8 cellular contexts compared by ENCODE assay signal in the genomic region with DNA sequence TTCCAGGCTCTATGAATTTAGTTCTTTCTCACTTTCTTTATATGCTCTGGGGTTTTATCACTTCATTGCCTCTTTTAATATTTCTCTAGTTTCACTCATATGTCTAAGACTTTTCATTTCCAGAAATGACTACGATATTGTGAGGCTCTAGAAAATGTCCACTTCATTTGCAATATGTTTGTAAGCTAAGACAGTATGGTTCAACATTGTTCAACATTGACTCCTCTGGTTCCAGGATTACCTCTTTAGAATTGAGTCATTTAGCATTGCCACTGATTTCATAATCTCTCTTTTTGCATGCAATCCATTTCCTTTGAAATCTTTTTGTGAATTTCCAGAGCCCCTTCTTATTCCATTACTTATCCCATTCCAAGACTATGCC. TPM values are rescaled to one million over a fixed set of nuclear protein-coding genes. Genes with fewer than 3 reads are reported as not detected.
DNase-seq lines count a peak whose midpoint lies in the region; ATAC-seq and TF ChIP-seq lines count a peak whose summit lies in the region.

No MANE protein-coding gene starts in this region.

- H3K4me3 Mint-ChIP-seq in activated T-helper 17 cell treated with anti-CD3 and anti-CD28 coated beads, Interleukin-2, amount 50 U/mL, for 72 hours, result no peak overlapping the region
- H3K4me3 Mint-ChIP-seq in CD4-positive, alpha-beta T cell, result no peak overlapping the region

- H3K36me3 Mint-ChIP-seq in activated T-helper 17 cell treated with anti-CD3 and anti-CD28 coated beads, Interleukin-2, amount 50 U/mL, for 72 hours (ENCODE audit: low read depth), result no peaks in the 10 kb centered on the region
- H3K36me3 Mint-ChIP-seq in CD4-positive, alpha-beta T cell (ENCODE audit: low read depth), result no peaks in the 10 kb centered on the region

- no peaks in the 10 kb centered on the region for H3K27me3 Mint-ChIP-seq in activated T-helper 17 cell treated with anti-CD3 and anti-CD28 coated beads, Interleukin-2, amount 50 U/mL, for 72 hours
- no peaks in the 10 kb centered on the region for H3K27me3 Mint-ChIP-seq in CD4-positive, alpha-beta T cell

- no peak for TF ChIP-seq CTCF in CD4-positive, alpha-beta T cell (IDR thresholded peaks at IDR 0.05)

- H3K4me1 Mint-ChIP-seq in activated T-helper 17 cell treated with anti-CD3 and anti-CD28 coated beads, Interleukin-2, amount 50 U/mL, for 72 hours, result peaks cover 5% of the 10 kb centered on the region
- H3K4me1 Mint-ChIP-seq in CD4-positive, alpha-beta T cell (ENCODE audit: low read depth), result peaks cover 13% of the 10 kb centered on the region

- no peaks in the 10 kb centered on the region for H3K9me3 Mint-ChIP-seq in activated T-helper 17 cell treated with anti-CD3 and anti-CD28 coated beads, Interleukin-2, amount 50 U/mL, for 72 hours
- H3K9me3 Mint-ChIP-seq in CD4-positive, alpha-beta T cell, result no peaks in the 10 kb centered on the region

- H3K9me3 ChIP-seq in CD4-positive, alpha-beta T cell (ENCODE audit: control insufficient read depth, low read length), result no peaks in the 10 kb centered on the region

- POLR2A ChIA-PET in CD4-positive, alpha-beta T cell (lab: Charles Lee), result no interaction called here

- H3K27me3 ChIP-seq in CD4-positive, alpha-beta T cell (ENCODE audit: control insufficient read depth, insufficient read depth, low read length), result no peaks in the 10 kb centered on the region

- intact Hi-C loops in CD4-positive, alpha-beta T cell (cut with DNase I, micrococcal nuclease), result no loop called here

- peak; percentile 65 for ATAC-seq in GM19025 (IDR thresholded peaks at IDR 0.05; ENCODE audit: low read depth, unreplicated experiment)
- ATAC-seq in HG03103 (IDR thresholded peaks at IDR 0.05; ENCODE audit: low read depth, unreplicated experiment), result peak; percentile 89
- peak; percentile 84 for ATAC-seq in activated T-helper 17 cell treated with anti-CD3 and anti-CD28 coated beads, Interleukin-2, amount 50 U/mL, for 72 hours (replicated peaks)
- no peak for ATAC-seq in CD4-positive, alpha-beta T cell (ENCODE audit: poor library complexity)

- no peak overlapping the region for H3K27ac Mint-ChIP-seq in activated T-helper 17 cell treated with anti-CD3 and anti-CD28 coated beads, Interleukin-2, amount 50 U/mL, for 72 hours
- H3K27ac Mint-ChIP-seq in CD4-positive, alpha-beta T cell, result no peak overlapping the region

- no peak overlapping the region for H3K27ac ChIP-seq in CD4-positive, alpha-beta T cell (ENCODE audit: low read depth, low read length)

- DNase-seq in A172 (ENCODE audit: low spot score), result peak; percentile 53
- DNase-seq in stromal cell of bone marrow (ENCODE audit: low read depth), result peak; percentile 80
- no peak for DNase-seq in CD4-positive, alpha-beta T cell
- DNase-seq in NCI-H2029 (lab: John Stamatoyannopoulos, UW), result no peak
- no peak for DNase-seq in NCI-H748 treated with DMSO at 0.1 percent for 48 hours (lab: John Stamatoyannopoulos, UW)

- CTCF ChIA-PET in CD4-positive, alpha-beta T cell (lab: Charles Lee), result no interaction called here

RNA-seq across cellular contexts. Expression of gene BBS12, which starts 32.3 kb away (rescaled TPM):
- 3.3 and 5.2 TPM in 2 replicates for total RNA-seq in A172 (2014; rRNA removed; shearing (Covaris generic))
- total RNA-seq in activated T-helper 17 cell treated with anti-CD3 and anti-CD28 coated beads, Interleukin-2, amount 50 U/mL, for 72 hours, result 1 to 10 TPM; 1.6 to 2.2 TPM
- total RNA-seq in CD4-positive, alpha-beta T cell, result under 1 TPM; 0.80 to 0.84 TPM

Comparison
In these comparisons a context has a peak if more than half of its experiments do, and no peak if none do; other contexts are left out.
1. DNase-seq: peak in A172 (single experiment) and stromal cell of bone marrow (single experiment); none in CD4-positive, alpha-beta T cell (0 of 10), NCI-H2029 (single experiment) and NCI-H748 treated with DMSO at 0.1 percent for 48 hours (single experiment).